ENCODE assay signal across 19 cellular contexts in genomic region chr14:100436745-100437406, GRCh38.
A peak's percentile ranks its signal among the peaks of the same experiment; 100 is the strongest.
DNase-seq lines count a peak whose midpoint lies in the region; ATAC-seq and TF ChIP-seq lines count a peak whose summit lies in the region.
"Had no signal": no experiment of that assay in that cellular context is flagged by ENCODE, and none has a peak within 500 bp of the region (broad histone marks: within the 10 kb centered on the region; RNA-seq: fewer than 3 reads in every experiment).

No MANE protein-coding gene starts in this region.

- H3K27ac Mint-ChIP-seq in glutamatergic neuron (ENCODE audit: unreplicated experiment): peak overlapping the region; percentile 93
- peak overlapping the region; percentile 30 for H3K27ac Mint-ChIP-seq in stimulated activated effector memory CD8-positive, alpha-beta T cell treated with anti-CD3 and anti-CD28 coated beads, Interleukin-12 subunit alpha, Interleukin-12 subunit beta, amount 100 ng/mL, for 72 hours
- H3K27ac Mint-ChIP-seq: activated CD4-positive, alpha-beta memory T cell treated with anti-CD3 and anti-CD28 coated beads, Interleukin-2, amount 10 ng/mL, durations not matched to agents 7 days and 5 days; natural killer cell had no signal

- H3K4me3 Mint-ChIP-seq in glutamatergic neuron (ENCODE audit: unreplicated experiment): peak overlapping the region; percentile 53
- H3K4me3 Mint-ChIP-seq in stimulated activated effector memory CD8-positive, alpha-beta T cell treated with anti-CD3 and anti-CD28 coated beads, Interleukin-12 subunit alpha, Interleukin-12 subunit beta, amount 100 ng/mL, for 72 hours: no peak overlapping the region
- H3K4me3 Mint-ChIP-seq: activated CD4-positive, alpha-beta memory T cell treated with anti-CD3 and anti-CD28 coated beads, Interleukin-2, amount 10 ng/mL, durations not matched to agents 7 days and 5 days; natural killer cell had no signal

- H3K4me1 Mint-ChIP-seq in glutamatergic neuron (ENCODE audit: low read depth, unreplicated experiment): peaks cover 48% of the 10 kb centered on the region
- peaks cover 45% of the 10 kb centered on the region for H3K4me1 Mint-ChIP-seq in stimulated activated effector memory CD8-positive, alpha-beta T cell treated with anti-CD3 and anti-CD28 coated beads, Interleukin-12 subunit alpha, Interleukin-12 subunit beta, amount 100 ng/mL, for 72 hours

- no peak for ATAC-seq in stimulated activated effector memory CD8-positive, alpha-beta T cell treated with anti-CD3 and anti-CD28 coated beads, Interleukin-12 subunit alpha, Interleukin-12 subunit beta, amount 100 ng/mL, for 72 hours
- ATAC-seq in HG02885 (IDR thresholded peaks at IDR 0.05; ENCODE audit: poor library complexity, unreplicated experiment): no peak
- ATAC-seq: natural killer cell had no signal

- peak; percentile 97 for DNase-seq in G401 (ENCODE audit: low spot score)
- peak; percentile 7 to 72 for DNase-seq in NCI-H446 (lab: John Stamatoyannopoulos, UW)
- DNase-seq in glutamatergic neuron: no peak
- no peak for DNase-seq in stimulated activated effector memory CD8-positive, alpha-beta T cell treated with anti-CD3 and anti-CD28 coated beads, Interleukin-12 subunit alpha, Interleukin-12 subunit beta, amount 100 ng/mL, for 72 hours (ENCODE audit: low spot score in 2 of 2)
- no peak for DNase-seq in stimulated activated naive CD4-positive, alpha-beta T cell (lab: John Stamatoyannopoulos, UW)
- no peak for DNase-seq in NCI-H187 treated with DMSO at 0.1 percent for 48 hours (lab: John Stamatoyannopoulos, UW)
- DNase-seq: activated CD4-positive, alpha-beta memory T cell treated with anti-CD3 and anti-CD28 coated beads, Interleukin-2, amount 10 ng/mL, durations not matched to agents 7 days and 5 days; activated gamma-delta T cell; activated T-cell treated with anti-CD3 and anti-CD28 coated beads for 4 hours; cortex of kidney; KBM-7; kidney glomerular epithelial cell; natural killer cell; NCI-H1930; NCI-H526; Right ventricle myocardium superior; SW 1271; testis had no signal

- TF ChIP-seq CTCF in glutamatergic neuron (IDR thresholded peaks at IDR 0.05; ENCODE audit: partially characterized antibody, unreplicated experiment): no peak

- H3K27me3 Mint-ChIP-seq in glutamatergic neuron (ENCODE audit: unreplicated experiment): no peaks in the 10 kb centered on the region
- H3K27me3 Mint-ChIP-seq: activated CD4-positive, alpha-beta memory T cell treated with anti-CD3 and anti-CD28 coated beads, Interleukin-2, amount 10 ng/mL, durations not matched to agents 7 days and 5 days had no signal

- H3K36me3 Mint-ChIP-seq in glutamatergic neuron (ENCODE audit: unreplicated experiment): no peaks in the 10 kb centered on the region
- no peaks in the 10 kb centered on the region for H3K36me3 Mint-ChIP-seq in stimulated activated effector memory CD8-positive, alpha-beta T cell treated with anti-CD3 and anti-CD28 coated beads, Interleukin-12 subunit alpha, Interleukin-12 subunit beta, amount 100 ng/mL, for 72 hours
- H3K36me3 Mint-ChIP-seq: natural killer cell had no signal

- in situ Hi-C loops in G401 (cut with HindIII; ENCODE audit: low sequenced_read_pairs): no loop called here

- H3K9me3 Mint-ChIP-seq in glutamatergic neuron (ENCODE audit: unreplicated experiment): peaks cover 2% of the 10 kb centered on the region
- H3K9me3 Mint-ChIP-seq in stimulated activated effector memory CD8-positive, alpha-beta T cell treated with anti-CD3 and anti-CD28 coated beads, Interleukin-12 subunit alpha, Interleukin-12 subunit beta, amount 100 ng/mL, for 72 hours: no peaks in the 10 kb centered on the region
- H3K9me3 Mint-ChIP-seq: activated CD4-positive, alpha-beta memory T cell treated with anti-CD3 and anti-CD28 coated beads, Interleukin-2, amount 10 ng/mL, durations not matched to agents 7 days and 5 days; natural killer cell had no signal

Comparison
In these comparisons a context has a peak if more than half of its experiments do, and no peak if none do; other contexts are left out.
1. DNase-seq: peak in G401 (single experiment) and NCI-H446 (2 of 2); none in glutamatergic neuron (single experiment), stimulated activated effector memory CD8-positive, alpha-beta T cell treated with anti-CD3 and anti-CD28 coated beads, Interleukin-12 subunit alpha, Interleukin-12 subunit beta, amount 100 ng/mL, for 72 hours (0 of 2), stimulated activated naive CD4-positive, alpha-beta T cell (0 of 6) and NCI-H187 treated with DMSO at 0.1 percent for 48 hours (single experiment).